ENCODE assay signal across 13 cellular contexts in the genomic region with DNA sequence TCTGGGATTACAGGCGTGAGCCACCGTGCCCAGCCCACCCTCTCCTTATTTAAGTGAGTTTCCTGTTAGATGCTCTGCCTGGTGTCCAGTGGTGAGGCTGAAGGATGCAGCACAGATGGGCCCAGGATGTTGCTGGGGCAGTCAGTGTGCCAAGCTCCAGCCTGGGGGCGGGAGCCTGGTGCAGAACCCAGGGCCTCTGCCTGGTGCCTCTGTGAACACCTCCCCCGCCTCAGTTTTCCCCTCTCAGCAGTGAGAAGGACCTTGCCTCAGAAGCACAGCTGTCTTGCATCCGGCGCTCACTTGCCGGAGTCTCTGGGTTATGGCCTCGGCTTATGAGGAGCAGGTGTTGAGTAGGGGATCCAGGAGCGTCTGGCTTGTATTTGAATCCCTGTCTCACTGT.
DNase-seq lines count a peak whose midpoint lies in the region; ATAC-seq, FAIRE-seq and TF ChIP-seq lines count a peak whose summit lies in the region.
"Had no signal": no experiment of that assay in that cellular context is flagged by ENCODE, and none has a peak within 500 bp of the region (broad histone marks: within the 10 kb centered on the region; RNA-seq: fewer than 3 reads in every experiment).

No MANE protein-coding gene starts in this region.

- no peaks in the 10 kb centered on the region for H3K36me3 ChIP-seq in left ventricle myocardium inferior
- H3K36me3 ChIP-seq: colonic mucosa had no signal

- DNase-seq in NCI-H510A treated with DMSO at 0.1 percent for 48 hours (lab: John Stamatoyannopoulos, UW) (peak; percentile 1), NCI-H510A (lab: John Stamatoyannopoulos, UW) (no peak), inferior parietal cortex (ENCODE audit: extremely low spot score) (no peak), left ventricle myocardium inferior (no peak), H54 (ENCODE audit: insufficient read length, low spot score) (no peak)
- peak; percentile 66 for DNase-seq in activated CD4-positive, alpha-beta T cell treated with anti-CD3 and anti-CD28 coated beads for 48 hours
- DNase-seq in central memory CD8-positive, alpha-beta T cell (ENCODE audit: low spot score in 2 of 2): peak in 1 of 2 donors; percentile 17
- peak in 4 of 6 experiments; percentile 13 to 64 (median 58) for DNase-seq in stimulated activated naive CD4-positive, alpha-beta T cell (lab: John Stamatoyannopoulos, UW)
- DNase-seq: 8988T, colonic mucosa, NCI-H2227 treated with DMSO at 0.1 percent for 48 hours had no signal

- ATAC-seq in central memory CD8-positive, alpha-beta T cell (replicated peaks; ENCODE audit: extremely low read depth, poor library complexity, severe bottlenecking): peak; percentile 12

- H3K27me3 Mint-ChIP-seq in central memory CD8-positive, alpha-beta T cell: no peaks in the 10 kb centered on the region
- H3K27me3 Mint-ChIP-seq: type B pancreatic cell had no signal

- H3K4me3 ChIP-seq in left ventricle myocardium inferior: no peak overlapping the region
- H3K4me3 ChIP-seq: colonic mucosa had no signal

- peaks cover 22% of the 10 kb centered on the region for H3K36me3 Mint-ChIP-seq in central memory CD8-positive, alpha-beta T cell (ENCODE audit: insufficient read depth)
- H3K36me3 Mint-ChIP-seq: type B pancreatic cell had no signal

- peak overlapping the region; percentile 99 for H3K27ac Mint-ChIP-seq in central memory CD8-positive, alpha-beta T cell (ENCODE audit: low read depth)
- H3K27ac Mint-ChIP-seq: type B pancreatic cell had no signal

- H3K27ac ChIP-seq in left ventricle myocardium inferior (replicated peaks): no peak overlapping the region
- H3K27ac ChIP-seq: colonic mucosa, HL-60 had no signal

- H3K4me1 Mint-ChIP-seq in central memory CD8-positive, alpha-beta T cell: peaks cover 72% of the 10 kb centered on the region

- H3K27me3 ChIP-seq in left ventricle myocardium inferior (ENCODE audit: low read depth): no peaks in the 10 kb centered on the region
- H3K27me3 ChIP-seq: colonic mucosa had no signal

- no peaks in the 10 kb centered on the region for H3K9me3 Mint-ChIP-seq in central memory CD8-positive, alpha-beta T cell
- H3K9me3 Mint-ChIP-seq: type B pancreatic cell had no signal

- H3K4me3 Mint-ChIP-seq in central memory CD8-positive, alpha-beta T cell: peak overlapping the region; percentile 90
- H3K4me3 Mint-ChIP-seq: type B pancreatic cell had no signal

- TF ChIP-seq CTCF in left ventricle myocardium inferior (IDR thresholded peaks at IDR 0.05; ENCODE audit: borderline replicate concordance): no peak

- TF ChIP-seq POLR2A in H54 (IDR thresholded peaks at IDR 0.05; ENCODE audit: low read depth, low read length): no peak

- FAIRE-seq in H54 (lab: Jason Lieb, UNC): no peak

- H3K9me3 ChIP-seq in left ventricle myocardium inferior (replicated peaks): no peaks in the 10 kb centered on the region
- H3K9me3 ChIP-seq: colonic mucosa had no signal

- intact Hi-C loops in left ventricle myocardium inferior (cut with micrococcal nuclease): no loop called here

- peaks cover 11% of the 10 kb centered on the region for H3K4me1 ChIP-seq in left ventricle myocardium inferior
- H3K4me1 ChIP-seq: colonic mucosa had no signal

Comparison
In these comparisons a context has a peak if more than half of its experiments do, and no peak if none do; other contexts are left out.
1. DNase-seq: peak in NCI-H510A treated with DMSO at 0.1 percent for 48 hours (single experiment), activated CD4-positive, alpha-beta T cell treated with anti-CD3 and anti-CD28 coated beads for 48 hours (single experiment) and stimulated activated naive CD4-positive, alpha-beta T cell (4 of 6); none in NCI-H510A (single experiment), inferior parietal cortex (single experiment), left ventricle myocardium inferior (single experiment) and H54 (single experiment).